ENCODE assay signal across 1 cellular context in genomic region chr13:97226788-97227627, GRCh38.
TF ChIP-seq lines count a peak whose summit lies in the region.

No MANE protein-coding gene starts in this region.

TF ChIP-seq in H1, 55 proteins besides CTCF, POLR2A, EP300 and RAD21 (continued from another document):
- peak; percentile 80 for TF ChIP-seq CHD7 (IDR thresholded peaks at IDR 0.05; ENCODE audit: insufficient replicate concordance, low read length)
- TF ChIP-seq NANOG (IDR thresholded peaks at IDR 0.05; ENCODE audit: insufficient read depth, low read depth, low read length, poor library complexity, severe bottlenecking) = peak; percentile 71
- TF ChIP-seq GABPA (IDR thresholded peaks at IDR 0.05; ENCODE audit: borderline replicate concordance, insufficient read depth, low read length) = no peak
- TF ChIP-seq TAF1 (IDR thresholded peaks at IDR 0.05; ENCODE audit: low read depth, low read length) = no peak
- TF ChIP-seq ZNF274 (IDR thresholded peaks at IDR 0.05; ENCODE audit: borderline replicate concordance, extremely low read depth, low read length) = no peak
- TF ChIP-seq BCL11A (IDR thresholded peaks at IDR 0.05; ENCODE audit: low read depth in 2 of 2, low read length in 2 of 2) = no peak
- no peak for TF ChIP-seq CREB1 (IDR thresholded peaks at IDR 0.05)
- no peak for TF ChIP-seq TAF7 (optimal IDR thresholded peaks at IDR 0.05; ENCODE audit: borderline replicate concordance, low read depth, low read length)
- no peak for TF ChIP-seq RFX5 (IDR thresholded peaks at IDR 0.05; ENCODE audit: borderline replicate concordance, low read depth, low read length)
- peak; percentile 62; the same call in 1 of the 2 replicates for TF ChIP-seq SP1 (IDR thresholded peaks at IDR 0.05; ENCODE audit: low read depth, low read length)
- TF ChIP-seq E2F6 (IDR thresholded peaks at IDR 0.05) = no peak
- peak; percentile 47; the same call in 1 of the 2 replicates for TF ChIP-seq EGR1 (IDR thresholded peaks at IDR 0.05; ENCODE audit: borderline replicate concordance, low read depth, low read length)
- no peak for TF ChIP-seq JUN (IDR thresholded peaks at IDR 0.05; ENCODE audit: low read depth, low read length)
- TF ChIP-seq TCF12 (IDR thresholded peaks at IDR 0.05; ENCODE audit: low read depth, low read length) = peak; percentile 79; the same call in 1 of the 2 replicates
- no peak for TF ChIP-seq JUND (IDR thresholded peaks at IDR 0.05; ENCODE audit: low read length)
- TF ChIP-seq CEBPB (IDR thresholded peaks at IDR 0.05; ENCODE audit: low read depth, low read length) = no peak
- TF ChIP-seq KDM4A (IDR thresholded peaks at IDR 0.05; ENCODE audit: low read depth, low read length, severe bottlenecking) = no peak
- no peak for TF ChIP-seq RNF2 (IDR thresholded peaks at IDR 0.05; ENCODE audit: borderline replicate concordance, low read depth, low read length, missing control alignments, poor library complexity, severe bottlenecking)
- TF ChIP-seq POLR2AphosphoS5 (IDR thresholded peaks at IDR 0.05; ENCODE audit: low read depth, low read length) = peak; percentile 53; the same call in 1 of the 2 replicates
- TF ChIP-seq ATF3 (IDR thresholded peaks at IDR 0.05; ENCODE audit: insufficient read depth, low read depth, low read length) = no peak
- no peak for TF ChIP-seq MAX (IDR thresholded peaks at IDR 0.05)
- TF ChIP-seq HDAC2 (IDR thresholded peaks at IDR 0.05; ENCODE audit: borderline replicate concordance in 1 of 2, low read depth in 2 of 2, low read length in 2 of 2) = 0 out of 4 replicates have a peak, but pooled peaks of 1 of the 2 experiments have one; percentile 34
- TF ChIP-seq GTF2F1 (IDR thresholded peaks at IDR 0.05; ENCODE audit: borderline replicate concordance, low read depth, low read length) = no peak
- no peak for TF ChIP-seq SP2 (IDR thresholded peaks at IDR 0.05; ENCODE audit: low read length)
- no peak for TF ChIP-seq BACH1 (IDR thresholded peaks at IDR 0.05; ENCODE audit: low read length)
- peak; percentile 73; the same call in 1 of the 2 replicates for TF ChIP-seq POU5F1 (IDR thresholded peaks at IDR 0.05; ENCODE audit: low read depth, low read length)
TF ChIP-seq in H1: peak in this region for 8.
